1 cellular context compared by ENCODE assay signal in the genomic region with DNA sequence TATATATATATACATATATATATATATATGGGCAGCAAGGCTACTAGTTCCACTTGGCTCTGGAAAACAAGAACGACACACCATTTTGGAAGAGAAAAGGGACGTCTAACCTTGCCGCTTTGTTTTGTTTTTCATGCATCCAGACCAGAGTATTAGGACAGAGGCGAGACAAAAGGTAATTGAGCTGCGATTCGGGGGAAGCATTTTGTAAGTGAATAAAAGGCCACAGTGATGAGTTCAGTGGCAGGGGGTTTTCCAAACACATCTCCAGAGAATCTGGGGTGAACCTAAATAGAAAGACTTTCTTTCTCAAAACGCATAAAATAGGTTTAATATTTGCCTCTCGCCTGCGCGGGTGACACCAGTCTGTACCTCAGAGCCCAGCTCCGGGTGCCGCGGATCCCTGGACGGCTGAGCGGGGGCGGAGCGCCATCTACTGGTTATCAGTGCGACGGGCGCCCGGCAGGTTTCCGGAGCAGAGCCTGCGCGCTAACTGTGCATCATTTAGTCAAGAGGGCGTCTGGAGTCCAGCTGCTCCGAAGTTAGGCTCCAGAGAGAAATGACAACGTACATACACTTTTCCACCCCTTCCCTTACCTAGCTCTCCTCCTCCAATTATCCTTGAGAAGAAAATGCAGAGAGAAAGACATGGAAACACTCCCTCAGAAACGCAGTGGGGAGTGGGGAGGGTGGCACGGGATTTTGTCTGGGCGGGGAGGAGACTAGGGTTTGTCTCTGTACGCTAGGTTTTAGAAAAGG.
TF ChIP-seq lines count a peak whose summit lies in the region.

No MANE protein-coding gene starts in this region.

TF ChIP-seq in IMR-90, 13 proteins besides CTCF, POLR2A, EP300 and RAD21:
- no peak for TF ChIP-seq FOS (IDR thresholded peaks at IDR 0.05; ENCODE audit: low read depth, low read length)
- no peak for TF ChIP-seq RCOR1 (IDR thresholded peaks at IDR 0.05; ENCODE audit: insufficient replicate concordance, low read length)
- TF ChIP-seq, protein P1, sequence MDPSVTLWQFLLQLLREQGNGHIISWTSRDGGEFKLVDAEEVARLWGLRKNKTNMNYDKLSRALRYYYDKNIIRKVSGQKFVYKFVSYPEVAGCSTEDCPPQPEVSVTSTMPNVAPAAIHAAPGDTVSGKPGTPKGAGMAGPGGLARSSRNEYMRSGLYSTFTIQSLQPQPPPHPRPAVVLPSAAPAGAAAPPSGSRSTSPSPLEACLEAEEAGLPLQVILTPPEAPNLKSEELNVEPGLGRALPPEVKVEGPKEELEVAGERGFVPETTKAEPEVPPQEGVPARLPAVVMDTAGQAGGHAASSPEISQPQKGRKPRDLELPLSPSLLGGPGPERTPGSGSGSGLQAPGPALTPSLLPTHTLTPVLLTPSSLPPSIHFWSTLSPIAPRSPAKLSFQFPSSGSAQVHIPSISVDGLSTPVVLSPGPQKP (IDR thresholded peaks at IDR 0.05; ENCODE audit: borderline replicate concordance, low read depth, low read length) = no peak
- TF ChIP-seq MXI1 (IDR thresholded peaks at IDR 0.05; ENCODE audit: borderline replicate concordance, low read depth, low read length) = no peak
- TF ChIP-seq CEBPB (IDR thresholded peaks at IDR 0.05; ENCODE audit: low read depth, low read length) = no peak
- TF ChIP-seq NFE2L2 (IDR thresholded peaks at IDR 0.05; ENCODE audit: low read depth, low read length) = no peak
- no peak for TF ChIP-seq RFX5 (IDR thresholded peaks at IDR 0.05; ENCODE audit: low read depth, low read length)
- TF ChIP-seq MAFK (IDR thresholded peaks at IDR 0.05; ENCODE audit: low read depth, low read length) = no peak
- TF ChIP-seq BHLHE40 (IDR thresholded peaks at IDR 0.05; ENCODE audit: low read depth, low read length) = no peak
- peak; percentile 89 for TF ChIP-seq SMC3 (IDR thresholded peaks at IDR 0.05; ENCODE audit: low read depth, low read length)
- peak; percentile 19; the same call in 1 of the 2 replicates for TF ChIP-seq MAZ (IDR thresholded peaks at IDR 0.05; ENCODE audit: borderline replicate concordance, low read depth, low read length)
- TF ChIP-seq CHD1 (IDR thresholded peaks at IDR 0.05; ENCODE audit: low read depth, low read length) = no peak
- TF ChIP-seq, protein P2, sequence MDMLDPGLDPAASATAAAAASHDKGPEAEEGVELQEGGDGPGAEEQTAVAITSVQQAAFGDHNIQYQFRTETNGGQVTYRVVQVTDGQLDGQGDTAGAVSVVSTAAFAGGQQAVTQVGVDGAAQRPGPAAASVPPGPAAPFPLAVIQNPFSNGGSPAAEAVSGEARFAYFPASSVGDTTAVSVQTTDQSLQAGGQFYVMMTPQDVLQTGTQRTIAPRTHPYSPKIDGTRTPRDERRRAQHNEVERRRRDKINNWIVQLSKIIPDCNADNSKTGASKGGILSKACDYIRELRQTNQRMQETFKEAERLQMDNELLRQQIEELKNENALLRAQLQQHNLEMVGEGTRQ (IDR thresholded peaks at IDR 0.05; ENCODE audit: low read depth, low read length) = no peak
